Comparison of ENCODE assay signal across 1 cellular context in the genomic region with DNA sequence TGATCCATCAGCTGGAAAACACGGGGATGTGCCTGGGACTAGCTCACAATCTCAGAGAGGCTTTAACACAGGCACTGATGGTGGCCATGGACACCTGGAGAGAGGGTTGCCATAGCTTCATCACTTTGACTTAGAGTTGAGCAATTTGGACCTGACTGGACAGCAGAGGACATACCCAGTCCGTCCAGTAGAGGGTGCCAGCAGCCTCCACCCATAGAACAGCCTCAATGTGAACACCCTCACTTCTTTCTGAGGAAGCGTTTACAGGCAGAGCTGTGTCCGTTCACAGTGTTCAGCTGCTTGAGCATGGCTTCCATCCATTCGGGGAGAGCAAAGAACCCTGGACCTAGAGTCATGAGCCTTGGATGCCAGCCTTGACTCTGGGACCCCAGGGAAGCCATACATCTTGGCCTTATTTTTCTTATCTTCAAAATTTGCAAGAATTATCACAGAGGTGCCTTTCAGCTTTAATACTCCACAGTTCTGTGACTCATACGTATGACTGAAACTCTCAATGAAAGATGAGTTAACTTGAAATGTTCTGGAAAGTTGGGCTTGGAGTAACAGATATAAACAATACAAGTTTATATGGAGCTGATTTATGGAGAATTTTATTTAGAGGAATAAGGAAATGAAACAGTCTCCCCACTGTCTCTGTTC.
A peak's percentile ranks its signal among the peaks of the same experiment; 100 is the strongest.
TF ChIP-seq lines count a peak whose summit lies in the region.

No MANE protein-coding gene starts in this region.

TF ChIP-seq in HEK293, 187 proteins besides CTCF, POLR2A, EP300 and RAD21 (continued from another document):
- no peak for TF ChIP-seq ZNF280D (tag by site-specific recombination; IDR thresholded peaks at IDR 0.05)
- TF ChIP-seq ZBTB7A (tag by site-specific recombination; IDR thresholded peaks at IDR 0.05; ENCODE audit: low read depth), result no peak
- TF ChIP-seq ZNF629 (tag by site-specific recombination; IDR thresholded peaks at IDR 0.05), result 0 out of 2 replicates have a peak, but pooled peaks have one; percentile 13
- TF ChIP-seq ZNF701 (tag by site-specific recombination; IDR thresholded peaks at IDR 0.05), result no peak
- TF ChIP-seq ZNF792 (tag by site-specific recombination; IDR thresholded peaks at IDR 0.05), result no peak
- TF ChIP-seq ZFP37 (tag by site-specific recombination; IDR thresholded peaks at IDR 0.05), result 0 out of 2 replicates have a peak, but pooled peaks have one; percentile 14
- TF ChIP-seq PATZ1 (tag by site-specific recombination; IDR thresholded peaks at IDR 0.05), result no peak
- no peak for TF ChIP-seq WT1 (tag by site-specific recombination; IDR thresholded peaks at IDR 0.05)
- 0 out of 2 replicates have a peak, but pooled peaks have one; percentile 9 for TF ChIP-seq YY1 (tag by site-specific recombination; IDR thresholded peaks at IDR 0.05)
- TF ChIP-seq ZNF692 (tag by site-specific recombination; IDR thresholded peaks at IDR 0.05), result 0 out of 2 replicates have a peak, but pooled peaks have one; percentile 16
- TF ChIP-seq ZNF660 (tag by site-specific recombination; IDR thresholded peaks at IDR 0.05), result peak; percentile 88; the same call in 1 of the 2 replicates
- TF ChIP-seq ZNF707 (tag by site-specific recombination; IDR thresholded peaks at IDR 0.05), result no peak
- TF ChIP-seq ZNF16 (tag by site-specific recombination; IDR thresholded peaks at IDR 0.05; ENCODE audit: low read depth), result no peak
- no peak for TF ChIP-seq IKZF3 (tag by site-specific recombination; IDR thresholded peaks at IDR 0.05)
- TF ChIP-seq, protein P1, sequence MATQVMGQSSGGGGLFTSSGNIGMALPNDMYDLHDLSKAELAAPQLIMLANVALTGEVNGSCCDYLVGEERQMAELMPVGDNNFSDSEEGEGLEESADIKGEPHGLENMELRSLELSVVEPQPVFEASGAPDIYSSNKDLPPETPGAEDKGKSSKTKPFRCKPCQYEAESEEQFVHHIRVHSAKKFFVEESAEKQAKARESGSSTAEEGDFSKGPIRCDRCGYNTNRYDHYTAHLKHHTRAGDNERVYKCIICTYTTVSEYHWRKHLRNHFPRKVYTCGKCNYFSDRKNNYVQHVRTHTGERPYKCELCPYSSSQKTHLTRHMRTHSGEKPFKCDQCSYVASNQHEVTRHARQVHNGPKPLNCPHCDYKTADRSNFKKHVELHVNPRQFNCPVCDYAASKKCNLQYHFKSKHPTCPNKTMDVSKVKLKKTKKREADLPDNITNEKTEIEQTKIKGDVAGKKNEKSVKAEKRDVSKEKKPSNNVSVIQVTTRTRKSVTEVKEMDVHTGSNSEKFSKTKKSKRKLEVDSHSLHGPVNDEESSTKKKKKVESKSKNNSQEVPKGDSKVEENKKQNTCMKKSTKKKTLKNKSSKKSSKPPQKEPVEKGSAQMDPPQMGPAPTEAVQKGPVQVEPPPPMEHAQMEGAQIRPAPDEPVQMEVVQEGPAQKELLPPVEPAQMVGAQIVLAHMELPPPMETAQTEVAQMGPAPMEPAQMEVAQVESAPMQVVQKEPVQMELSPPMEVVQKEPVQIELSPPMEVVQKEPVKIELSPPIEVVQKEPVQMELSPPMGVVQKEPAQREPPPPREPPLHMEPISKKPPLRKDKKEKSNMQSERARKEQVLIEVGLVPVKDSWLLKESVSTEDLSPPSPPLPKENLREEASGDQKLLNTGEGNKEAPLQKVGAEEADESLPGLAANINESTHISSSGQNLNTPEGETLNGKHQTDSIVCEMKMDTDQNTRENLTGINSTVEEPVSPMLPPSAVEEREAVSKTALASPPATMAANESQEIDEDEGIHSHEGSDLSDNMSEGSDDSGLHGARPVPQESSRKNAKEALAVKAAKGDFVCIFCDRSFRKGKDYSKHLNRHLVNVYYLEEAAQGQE (tag by site-specific recombination; IDR thresholded peaks at IDR 0.05), result peak; percentile 66; the same call in 1 of the 2 replicates
- TF ChIP-seq ZNF654 (tag by site-specific recombination; IDR thresholded peaks at IDR 0.05; ENCODE audit: low read depth), result peak; percentile 82
- no peak for TF ChIP-seq ZBTB8A (tag by site-specific recombination; IDR thresholded peaks at IDR 0.05)
- TF ChIP-seq ZNF354C (tag by site-specific recombination; IDR thresholded peaks at IDR 0.05; ENCODE audit: borderline replicate concordance, low read depth), result no peak
- TF ChIP-seq, protein P2, sequence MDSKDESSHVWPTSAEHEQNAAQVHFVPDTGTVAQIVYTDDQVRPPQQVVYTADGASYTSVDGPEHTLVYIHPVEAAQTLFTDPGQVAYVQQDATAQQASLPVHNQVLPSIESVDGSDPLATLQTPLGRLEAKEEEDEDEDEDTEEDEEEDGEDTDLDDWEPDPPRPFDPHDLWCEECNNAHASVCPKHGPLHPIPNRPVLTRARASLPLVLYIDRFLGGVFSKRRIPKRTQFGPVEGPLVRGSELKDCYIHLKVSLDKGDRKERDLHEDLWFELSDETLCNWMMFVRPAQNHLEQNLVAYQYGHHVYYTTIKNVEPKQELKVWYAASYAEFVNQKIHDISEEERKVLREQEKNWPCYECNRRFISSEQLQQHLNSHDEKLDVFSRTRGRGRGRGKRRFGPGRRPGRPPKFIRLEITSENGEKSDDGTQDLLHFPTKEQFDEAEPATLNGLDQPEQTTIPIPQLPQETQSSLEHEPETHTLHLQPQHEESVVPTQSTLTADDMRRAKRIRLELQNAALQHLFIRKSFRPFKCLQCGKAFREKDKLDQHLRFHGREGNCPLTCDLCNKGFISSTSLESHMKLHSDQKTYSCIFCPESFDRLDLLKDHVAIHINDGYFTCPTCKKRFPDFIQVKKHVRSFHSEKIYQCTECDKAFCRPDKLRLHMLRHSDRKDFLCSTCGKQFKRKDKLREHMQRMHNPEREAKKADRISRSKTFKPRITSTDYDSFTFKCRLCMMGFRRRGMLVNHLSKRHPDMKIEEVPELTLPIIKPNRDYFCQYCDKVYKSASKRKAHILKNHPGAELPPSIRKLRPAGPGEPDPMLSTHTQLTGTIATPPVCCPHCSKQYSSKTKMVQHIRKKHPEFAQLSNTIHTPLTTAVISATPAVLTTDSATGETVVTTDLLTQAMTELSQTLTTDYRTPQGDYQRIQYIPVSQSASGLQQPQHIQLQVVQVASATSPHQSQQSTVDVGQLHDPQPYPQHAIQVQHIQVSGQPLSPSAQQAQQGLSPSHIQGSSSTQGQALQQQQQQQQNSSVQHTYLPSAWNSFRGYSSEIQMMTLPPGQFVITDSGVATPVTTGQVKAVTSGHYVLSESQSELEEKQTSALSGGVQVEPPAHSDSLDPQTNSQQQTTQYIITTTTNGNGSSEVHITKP (tag by site-specific recombination; IDR thresholded peaks at IDR 0.05), result 0 out of 2 replicates have a peak, but pooled peaks have one; percentile 11
- TF ChIP-seq ZNF362 (tag by site-specific recombination; IDR thresholded peaks at IDR 0.05), result no peak
- no peak for TF ChIP-seq ZNF302 (tag by site-specific recombination; IDR thresholded peaks at IDR 0.05; ENCODE audit: low read depth)
- TF ChIP-seq ZNF175 (tag by site-specific recombination; IDR thresholded peaks at IDR 0.05), result no peak
TF ChIP-seq in HEK293: peak in this region for 12.
